In genomic region chr7:149456770-149457421, GRCh38 we compare ENCODE assay signal across 1 cellular context.
A peak's percentile ranks its signal among the peaks of the same experiment; 100 is the strongest.
TF ChIP-seq lines count a peak whose summit lies in the region.

No MANE protein-coding gene starts in this region.

TF ChIP-seq in K562, 482 proteins besides CTCF, POLR2A, EP300 and RAD21:
- peak; percentile 37; the same call in 1 of the 2 replicates for TF ChIP-seq SPI1 (IDR thresholded peaks at IDR 0.05; ENCODE audit: borderline replicate concordance, low read depth, low read length)
- TF ChIP-seq ARID3A (IDR thresholded peaks at IDR 0.05; ENCODE audit: borderline replicate concordance, low read depth, low read length), result no peak
TF ChIP-seq in K562: peak in this region for 1.
